In the genomic region with DNA sequence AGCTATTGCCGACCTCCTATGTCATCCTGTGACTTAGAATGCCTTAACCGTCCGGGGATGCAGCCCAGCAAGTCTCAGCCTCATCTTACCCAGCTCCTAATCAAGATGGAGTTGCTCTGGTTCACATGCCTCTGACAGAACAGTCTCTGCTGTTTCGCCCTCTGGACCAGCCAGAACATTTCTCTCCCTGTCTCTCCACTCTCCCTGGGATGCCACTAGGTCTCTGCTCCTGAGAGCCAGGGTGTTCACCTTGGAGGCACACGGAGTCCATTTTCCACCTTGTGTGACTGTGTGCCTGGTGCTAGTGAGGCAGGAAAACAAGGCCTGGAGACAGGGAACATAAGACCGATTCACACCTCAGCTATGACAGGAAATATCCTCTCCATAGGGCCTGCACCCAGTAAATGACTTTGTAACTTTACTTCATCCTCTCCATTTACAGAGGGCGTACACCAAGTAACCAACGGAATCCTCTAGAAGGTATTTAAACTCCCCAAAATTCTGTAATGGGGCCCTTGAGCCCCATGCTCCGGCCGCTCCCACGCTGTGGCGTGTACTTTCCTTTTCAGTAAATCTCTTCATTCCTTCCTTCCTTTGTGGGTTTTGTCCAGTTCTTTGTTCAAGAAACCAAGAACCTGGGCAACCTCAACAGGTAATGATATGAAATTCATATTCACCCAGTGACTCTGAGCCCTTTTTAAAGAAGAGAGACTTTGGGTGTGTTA, we compare ENCODE assay signal across 1 cellular context.
TF ChIP-seq lines count a peak whose summit lies in the region.

No MANE protein-coding gene starts in this region.

TF ChIP-seq in K562, 482 proteins besides CTCF, POLR2A, EP300 and RAD21 (continued from another document and continues in another):
- TF ChIP-seq, protein P1, sequence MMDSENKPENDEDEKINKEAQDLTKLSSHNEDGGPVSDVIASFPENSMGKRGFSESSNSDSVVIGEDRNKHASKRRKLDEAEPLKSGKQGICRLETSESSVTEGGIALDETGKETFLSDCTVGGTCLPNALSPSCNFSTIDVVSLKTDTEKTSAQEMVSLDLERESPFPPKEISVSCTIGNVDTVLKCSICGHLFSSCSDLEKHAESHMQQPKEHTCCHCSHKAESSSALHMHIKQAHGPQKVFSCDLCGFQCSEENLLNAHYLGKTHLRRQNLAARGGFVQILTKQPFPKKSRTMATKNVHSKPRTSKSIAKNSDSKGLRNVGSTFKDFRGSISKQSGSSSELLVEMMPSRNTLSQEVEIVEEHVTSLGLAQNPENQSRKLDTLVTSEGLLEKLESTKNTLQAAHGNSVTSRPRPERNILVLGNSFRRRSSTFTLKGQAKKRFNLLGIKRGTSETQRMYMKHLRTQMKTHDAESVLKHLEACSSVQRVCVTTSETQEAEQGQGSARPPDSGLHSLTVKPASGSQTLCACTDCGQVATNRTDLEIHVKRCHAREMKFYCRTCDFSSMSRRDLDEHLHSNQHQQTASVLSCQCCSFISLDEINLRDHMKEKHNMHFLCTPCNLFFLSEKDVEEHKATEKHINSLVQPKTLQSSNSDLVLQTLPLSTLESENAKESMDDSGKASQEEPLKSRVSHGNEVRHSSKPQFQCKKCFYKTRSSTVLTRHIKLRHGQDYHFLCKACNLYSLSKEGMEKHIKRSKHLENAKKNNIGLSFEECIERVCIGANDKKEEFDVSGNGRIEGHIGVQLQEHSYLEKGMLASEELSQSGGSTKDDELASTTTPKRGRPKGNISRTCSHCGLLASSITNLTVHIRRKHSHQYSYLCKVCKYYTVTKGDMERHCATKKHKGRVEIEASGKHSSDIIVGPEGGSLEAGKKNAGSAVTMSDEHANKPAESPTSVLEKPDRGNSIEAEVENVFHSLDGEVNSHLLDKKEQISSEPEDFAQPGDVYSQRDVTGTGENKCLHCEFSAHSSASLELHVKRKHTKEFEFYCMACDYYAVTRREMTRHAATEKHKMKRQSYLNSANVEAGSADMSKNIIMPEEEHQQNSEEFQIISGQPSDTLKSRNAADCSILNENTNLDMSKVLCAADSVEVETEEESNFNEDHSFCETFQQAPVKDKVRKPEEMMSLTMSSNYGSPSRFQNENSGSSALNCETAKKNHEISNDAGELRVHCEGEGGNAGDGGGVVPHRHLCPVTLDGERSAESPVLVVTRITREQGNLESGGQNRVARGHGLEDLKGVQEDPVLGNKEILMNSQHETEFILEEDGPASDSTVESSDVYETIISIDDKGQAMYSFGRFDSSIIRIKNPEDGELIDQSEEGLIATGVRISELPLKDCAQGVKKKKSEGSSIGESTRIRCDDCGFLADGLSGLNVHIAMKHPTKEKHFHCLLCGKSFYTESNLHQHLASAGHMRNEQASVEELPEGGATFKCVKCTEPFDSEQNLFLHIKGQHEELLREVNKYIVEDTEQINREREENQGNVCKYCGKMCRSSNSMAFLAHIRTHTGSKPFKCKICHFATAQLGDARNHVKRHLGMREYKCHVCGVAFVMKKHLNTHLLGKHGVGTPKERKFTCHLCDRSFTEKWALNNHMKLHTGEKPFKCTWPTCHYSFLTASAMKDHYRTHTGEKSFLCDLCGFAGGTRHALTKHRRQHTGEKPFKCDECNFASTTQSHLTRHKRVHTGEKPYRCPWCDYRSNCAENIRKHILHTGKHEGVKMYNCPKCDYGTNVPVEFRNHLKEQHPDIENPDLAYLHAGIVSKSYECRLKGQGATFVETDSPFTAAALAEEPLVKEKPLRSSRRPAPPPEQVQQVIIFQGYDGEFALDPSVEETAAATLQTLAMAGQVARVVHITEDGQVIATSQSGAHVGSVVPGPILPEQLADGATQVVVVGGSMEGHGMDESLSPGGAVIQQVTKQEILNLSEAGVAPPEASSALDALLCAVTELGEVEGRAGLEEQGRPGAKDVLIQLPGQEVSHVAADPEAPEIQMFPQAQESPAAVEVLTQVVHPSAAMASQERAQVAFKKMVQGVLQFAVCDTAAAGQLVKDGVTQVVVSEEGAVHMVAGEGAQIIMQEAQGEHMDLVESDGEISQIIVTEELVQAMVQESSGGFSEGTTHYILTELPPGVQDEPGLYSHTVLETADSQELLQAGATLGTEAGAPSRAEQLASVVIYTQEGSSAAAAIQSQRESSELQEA (IDR thresholded peaks at IDR 0.05; ENCODE audit: low read depth): no peak
- no peak for TF ChIP-seq ZBTB7A (IDR thresholded peaks at IDR 0.05; ENCODE audit: borderline replicate concordance, control insufficient read depth, low read depth, low read length)
- TF ChIP-seq GABPB1 (CRISPR knock-in tag; IDR thresholded peaks at IDR 0.05): no peak
- no peak for TF ChIP-seq ZNF408 (CRISPR knock-in tag; IDR thresholded peaks at IDR 0.05; ENCODE audit: low read depth)
- peak; percentile 98 for TF ChIP-seq MECOM (CRISPR knock-in tag; IDR thresholded peaks at IDR 0.05)
- peak; percentile 81 for TF ChIP-seq ZNF134 (CRISPR knock-in tag; conservative IDR thresholded peaks at IDR 0.05)
- peak; percentile 79 for TF ChIP-seq STAT5B (CRISPR knock-in tag; IDR thresholded peaks at IDR 0.05)
- TF ChIP-seq, protein P2, sequence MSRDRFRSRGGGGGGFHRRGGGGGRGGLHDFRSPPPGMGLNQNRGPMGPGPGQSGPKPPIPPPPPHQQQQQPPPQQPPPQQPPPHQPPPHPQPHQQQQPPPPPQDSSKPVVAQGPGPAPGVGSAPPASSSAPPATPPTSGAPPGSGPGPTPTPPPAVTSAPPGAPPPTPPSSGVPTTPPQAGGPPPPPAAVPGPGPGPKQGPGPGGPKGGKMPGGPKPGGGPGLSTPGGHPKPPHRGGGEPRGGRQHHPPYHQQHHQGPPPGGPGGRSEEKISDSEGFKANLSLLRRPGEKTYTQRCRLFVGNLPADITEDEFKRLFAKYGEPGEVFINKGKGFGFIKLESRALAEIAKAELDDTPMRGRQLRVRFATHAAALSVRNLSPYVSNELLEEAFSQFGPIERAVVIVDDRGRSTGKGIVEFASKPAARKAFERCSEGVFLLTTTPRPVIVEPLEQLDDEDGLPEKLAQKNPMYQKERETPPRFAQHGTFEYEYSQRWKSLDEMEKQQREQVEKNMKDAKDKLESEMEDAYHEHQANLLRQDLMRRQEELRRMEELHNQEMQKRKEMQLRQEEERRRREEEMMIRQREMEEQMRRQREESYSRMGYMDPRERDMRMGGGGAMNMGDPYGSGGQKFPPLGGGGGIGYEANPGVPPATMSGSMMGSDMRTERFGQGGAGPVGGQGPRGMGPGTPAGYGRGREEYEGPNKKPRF (IDR thresholded peaks at IDR 0.05; ENCODE audit: low read depth, low read length): no peak
- peak; percentile 96 for TF ChIP-seq PYGO2 (tag; IDR thresholded peaks at IDR 0.05)
- peak; percentile 70; the same call in 1 of the 2 replicates for TF ChIP-seq ZNF23 (CRISPR knock-in tag; IDR thresholded peaks at IDR 0.05)
- peak; percentile 67 for TF ChIP-seq NFE2L1 (tag; IDR thresholded peaks at IDR 0.05; ENCODE audit: borderline replicate concordance, low read depth)
- TF ChIP-seq DPF2 (IDR thresholded peaks at IDR 0.05): no peak
- TF ChIP-seq CEBPB (tag; IDR thresholded peaks at IDR 0.05): no peak
- TF ChIP-seq ETV1 (tag; conservative IDR thresholded peaks at IDR 0.05; ENCODE audit: low read depth): peak; percentile 62
- TF ChIP-seq JUNB (CRISPR knock-in tag; conservative IDR thresholded peaks at IDR 0.05): no peak
- TF ChIP-seq ZNF77 (CRISPR knock-in tag; IDR thresholded peaks at IDR 0.05): no peak
- TF ChIP-seq, protein P3, sequence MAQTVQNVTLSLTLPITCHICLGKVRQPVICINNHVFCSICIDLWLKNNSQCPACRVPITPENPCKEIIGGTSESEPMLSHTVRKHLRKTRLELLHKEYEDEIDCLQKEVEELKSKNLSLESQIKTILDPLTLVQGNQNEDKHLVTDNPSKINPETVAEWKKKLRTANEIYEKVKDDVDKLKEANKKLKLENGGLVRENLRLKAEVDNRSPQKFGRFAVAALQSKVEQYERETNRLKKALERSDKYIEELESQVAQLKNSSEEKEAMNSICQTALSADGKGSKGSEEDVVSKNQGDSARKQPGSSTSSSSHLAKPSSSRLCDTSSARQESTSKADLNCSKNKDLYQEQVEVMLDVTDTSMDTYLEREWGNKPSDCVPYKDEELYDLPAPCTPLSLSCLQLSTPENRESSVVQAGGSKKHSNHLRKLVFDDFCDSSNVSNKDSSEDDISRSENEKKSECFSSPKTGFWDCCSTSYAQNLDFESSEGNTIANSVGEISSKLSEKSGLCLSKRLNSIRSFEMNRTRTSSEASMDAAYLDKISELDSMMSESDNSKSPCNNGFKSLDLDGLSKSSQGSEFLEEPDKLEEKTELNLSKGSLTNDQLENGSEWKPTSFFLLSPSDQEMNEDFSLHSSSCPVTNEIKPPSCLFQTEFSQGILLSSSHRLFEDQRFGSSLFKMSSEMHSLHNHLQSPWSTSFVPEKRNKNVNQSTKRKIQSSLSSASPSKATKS (CRISPR knock-in tag; IDR thresholded peaks at IDR 0.05): peak; percentile 85
- TF ChIP-seq ETV6 (IDR thresholded peaks at IDR 0.05; ENCODE audit: borderline replicate concordance in 1 of 2, low read depth in 2 of 2, low read length in 1 of 2): no peak
- TF ChIP-seq ETV6 (CRISPR knock-in tag; IDR thresholded peaks at IDR 0.05; ENCODE audit: borderline replicate concordance): no peak
- TF ChIP-seq ZNF124 (CRISPR knock-in tag; IDR thresholded peaks at IDR 0.05): no peak
- no peak for TF ChIP-seq TRIM24 (IDR thresholded peaks at IDR 0.05)
- TF ChIP-seq POLR2H (tag; IDR thresholded peaks at IDR 0.05; ENCODE audit: low read depth): no peak
- 0 out of 2 replicates have a peak, but pooled peaks have one; percentile 14 for TF ChIP-seq CAMTA2 (CRISPR knock-in tag; conservative IDR thresholded peaks at IDR 0.05)
- peak; percentile 97 for TF ChIP-seq KLF6 (CRISPR knock-in tag; IDR thresholded peaks at IDR 0.05; ENCODE audit: borderline replicate concordance)
- TF ChIP-seq ZNF778 (CRISPR knock-in tag; IDR thresholded peaks at IDR 0.05): no peak
- peak; percentile 86 for TF ChIP-seq ZNF324 (CRISPR knock-in tag; IDR thresholded peaks at IDR 0.05)
- no peak for TF ChIP-seq RB1 (IDR thresholded peaks at IDR 0.05; ENCODE audit: low read depth)
- no peak for TF ChIP-seq JUND (IDR thresholded peaks at IDR 0.05; ENCODE audit: borderline replicate concordance, low read depth, low read length)
- peak; percentile 74; the same call in 2 of the 3 replicates for TF ChIP-seq JUND (tag; IDR thresholded peaks at IDR 0.05; ENCODE audit: borderline replicate concordance, low read depth, low read length)
- TF ChIP-seq, protein P4, sequence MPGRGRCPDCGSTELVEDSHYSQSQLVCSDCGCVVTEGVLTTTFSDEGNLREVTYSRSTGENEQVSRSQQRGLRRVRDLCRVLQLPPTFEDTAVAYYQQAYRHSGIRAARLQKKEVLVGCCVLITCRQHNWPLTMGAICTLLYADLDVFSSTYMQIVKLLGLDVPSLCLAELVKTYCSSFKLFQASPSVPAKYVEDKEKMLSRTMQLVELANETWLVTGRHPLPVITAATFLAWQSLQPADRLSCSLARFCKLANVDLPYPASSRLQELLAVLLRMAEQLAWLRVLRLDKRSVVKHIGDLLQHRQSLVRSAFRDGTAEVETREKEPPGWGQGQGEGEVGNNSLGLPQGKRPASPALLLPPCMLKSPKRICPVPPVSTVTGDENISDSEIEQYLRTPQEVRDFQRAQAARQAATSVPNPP (IDR thresholded peaks at IDR 0.05; ENCODE audit: borderline replicate concordance, insufficient read depth, insufficient read length): no peak
- TF ChIP-seq ZFPM2 (CRISPR knock-in tag; IDR thresholded peaks at IDR 0.05): 0 out of 2 replicates have a peak, but pooled peaks have one; percentile 56
- peak; percentile 57; the same call in 1 of the 2 replicates for TF ChIP-seq GATAD2A (IDR thresholded peaks at IDR 0.05)
- TF ChIP-seq NBN (IDR thresholded peaks at IDR 0.05; ENCODE audit: low read depth): no peak
- TF ChIP-seq POLR2AphosphoS2 (IDR thresholded peaks at IDR 0.05; ENCODE audit: low read length): no peak
- peak; percentile 71; the same call in 1 of the 2 replicates for TF ChIP-seq KDM2B (CRISPR knock-in tag; IDR thresholded peaks at IDR 0.05)
- TF ChIP-seq ZNF175 (CRISPR knock-in tag; IDR thresholded peaks at IDR 0.05; ENCODE audit: low read depth): peak; percentile 91
- TF ChIP-seq, protein P5, sequence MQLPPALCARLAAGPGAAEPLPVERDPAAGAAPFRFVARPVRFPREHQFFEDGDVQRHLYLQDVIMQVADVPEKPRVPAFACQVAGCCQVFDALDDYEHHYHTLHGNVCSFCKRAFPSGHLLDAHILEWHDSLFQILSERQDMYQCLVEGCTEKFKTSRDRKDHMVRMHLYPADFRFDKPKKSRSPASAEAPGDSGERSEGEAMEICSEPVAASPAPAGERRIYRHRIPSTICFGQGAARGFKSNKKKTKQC (CRISPR knock-in tag; IDR thresholded peaks at IDR 0.05): no peak
- TF ChIP-seq CREM (IDR thresholded peaks at IDR 0.05; ENCODE audit: low read depth): no peak
- TF ChIP-seq, protein P6, sequence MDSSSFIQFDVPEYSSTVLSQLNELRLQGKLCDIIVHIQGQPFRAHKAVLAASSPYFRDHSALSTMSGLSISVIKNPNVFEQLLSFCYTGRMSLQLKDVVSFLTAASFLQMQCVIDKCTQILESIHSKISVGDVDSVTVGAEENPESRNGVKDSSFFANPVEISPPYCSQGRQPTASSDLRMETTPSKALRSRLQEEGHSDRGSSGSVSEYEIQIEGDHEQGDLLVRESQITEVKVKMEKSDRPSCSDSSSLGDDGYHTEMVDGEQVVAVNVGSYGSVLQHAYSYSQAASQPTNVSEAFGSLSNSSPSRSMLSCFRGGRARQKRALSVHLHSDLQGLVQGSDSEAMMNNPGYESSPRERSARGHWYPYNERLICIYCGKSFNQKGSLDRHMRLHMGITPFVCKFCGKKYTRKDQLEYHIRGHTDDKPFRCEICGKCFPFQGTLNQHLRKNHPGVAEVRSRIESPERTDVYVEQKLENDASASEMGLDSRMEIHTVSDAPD (CRISPR knock-in tag; IDR thresholded peaks at IDR 0.05): peak; percentile 77
- TF ChIP-seq SRSF3 (IDR thresholded peaks at IDR 0.05; ENCODE audit: insufficient read depth, low read length): no peak
- TF ChIP-seq ZNF79 (CRISPR knock-in tag; IDR thresholded peaks at IDR 0.05; ENCODE audit: low read depth): peak; percentile 95
- TF ChIP-seq ZNF263 (CRISPR knock-in tag; IDR thresholded peaks at IDR 0.05; ENCODE audit: borderline replicate concordance): no peak
- TF ChIP-seq, protein P7, sequence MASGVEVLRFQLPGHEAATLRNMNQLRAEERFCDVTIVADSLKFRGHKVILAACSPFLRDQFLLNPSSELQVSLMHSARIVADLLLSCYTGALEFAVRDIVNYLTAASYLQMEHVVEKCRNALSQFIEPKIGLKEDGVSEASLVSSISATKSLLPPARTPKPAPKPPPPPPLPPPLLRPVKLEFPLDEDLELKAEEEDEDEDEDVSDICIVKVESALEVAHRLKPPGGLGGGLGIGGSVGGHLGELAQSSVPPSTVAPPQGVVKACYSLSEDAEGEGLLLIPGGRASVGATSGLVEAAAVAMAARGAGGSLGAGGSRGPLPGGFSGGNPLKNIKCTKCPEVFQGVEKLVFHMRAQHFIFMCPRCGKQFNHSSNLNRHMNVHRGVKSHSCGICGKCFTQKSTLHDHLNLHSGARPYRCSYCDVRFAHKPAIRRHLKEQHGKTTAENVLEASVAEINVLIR (CRISPR knock-in tag; IDR thresholded peaks at IDR 0.05): peak; percentile 83
